In the genomic region with DNA sequence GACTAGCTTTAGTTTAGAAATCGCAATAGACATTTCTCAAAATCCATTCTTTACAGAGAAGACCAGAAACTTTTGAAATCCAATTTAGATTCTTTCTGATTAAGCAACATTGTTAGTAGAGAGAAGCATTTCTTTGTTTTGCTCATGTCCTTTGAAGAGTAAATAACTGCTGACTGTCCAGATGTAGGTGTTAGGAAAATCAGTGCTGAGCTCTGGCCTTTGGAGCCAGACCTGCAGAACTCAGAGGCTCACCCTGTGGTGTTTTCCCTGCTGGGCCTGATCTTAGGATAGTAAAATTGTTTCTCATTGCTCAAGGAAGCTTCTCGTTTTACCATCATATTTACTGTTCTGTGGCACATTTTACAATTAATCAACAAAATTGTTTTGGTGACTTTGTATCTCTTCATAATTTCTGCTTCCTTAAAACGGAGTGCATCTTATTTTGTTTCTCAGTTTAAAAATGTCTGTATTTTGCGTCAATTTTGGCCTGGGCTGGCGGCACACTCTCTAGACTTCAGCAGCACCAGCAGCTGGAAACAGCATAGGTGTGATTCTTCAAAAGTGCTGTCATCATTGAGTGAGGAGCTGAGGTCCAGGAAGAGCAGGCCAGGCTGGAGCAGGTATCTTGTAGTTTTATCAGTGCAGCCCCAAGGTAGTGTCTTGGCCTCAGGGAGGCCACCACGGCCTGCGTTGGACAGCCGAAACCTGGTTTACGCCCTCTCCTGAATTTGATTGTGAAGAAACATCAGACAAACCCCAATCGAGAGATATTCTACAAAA, we compare ENCODE assay signal across 27 cellular contexts.
"Had no signal": no experiment of that assay in that cellular context is flagged by ENCODE, and none has a peak within 500 bp of the region (broad histone marks: within the 10 kb centered on the region; RNA-seq: fewer than 3 reads in every experiment).

No MANE protein-coding gene starts in this region.

- H3K4me3 ChIP-seq: heart right ventricle, hepatocyte, left lung, lung, mucosa of descending colon, ovary, prostate gland, sigmoid colon, spleen, transverse colon, upper lobe of right lung had no signal

- ATAC-seq: heart right ventricle; left cardiac atrium; left lung; mucosa of descending colon; naive thymus-derived CD4-positive, alpha-beta T cell; natural killer cell treated with Interleukin-12 subunit alpha and Interleukin-12 subunit beta and Interleukin-15 and Interleukin-18, amount 100 ng/mL, for 72 hours; right cardiac atrium; stimulated activated effector memory CD8-positive, alpha-beta T cell treated with anti-CD3 and anti-CD28 coated beads, Interleukin-12 subunit alpha, Interleukin-12 subunit beta, amount 100 ng/mL, for 72 hours; stimulated activated naive CD8-positive, alpha-beta T cell treated with anti-CD3 and anti-CD28 coated beads, Interleukin-15, amount 100 ng/mL, for 72 hours; upper lobe of right lung had no signal

- H2AFZ ChIP-seq: hepatocyte had no signal

- FAIRE-seq: keratinocyte, small intestine, urothelium cell line had no signal

- H3K27ac ChIP-seq: heart right ventricle, hepatocyte, left lung, ovary, prostate gland, sigmoid colon, spleen, transverse colon, upper lobe of right lung had no signal

- H3K36me3 ChIP-seq: heart right ventricle, left lung, ovary, prostate gland, sigmoid colon, spleen, transverse colon, upper lobe of right lung had no signal

- H3K9me3 ChIP-seq: heart right ventricle, left lung, mucosa of descending colon, ovary, prostate gland, sigmoid colon, spleen, transverse colon, upper lobe of right lung had no signal

- H3K4me2 ChIP-seq: hepatocyte had no signal

- DNase-seq: heart right ventricle; kidney glomerular epithelial cell; left cardiac atrium; left lung; midbrain; mucosa of descending colon; naive thymus-derived CD4-positive, alpha-beta T cell; ovary; posterior cingulate gyrus; retina; right cardiac atrium; sigmoid colon; small intestine; spleen; stimulated activated CD4-positive, alpha-beta T cell treated with anti-CD3 and anti-CD28 coated beads, Interleukin-4, amount 100 ng/mL, for 24 hours; stimulated activated naive CD4-positive, alpha-beta T cell treated with Interleukin-2 at 50 U/mL for 16 hours; stimulated activated naive CD8-positive, alpha-beta T cell treated with anti-CD3 and anti-CD28 coated beads, Interleukin-15, amount 100 ng/mL, for 72 hours; substantia nigra; transverse colon; upper lobe of right lung had no signal

- H3K79me2 ChIP-seq: hepatocyte had no signal

- H3K4me1 ChIP-seq: left lung, prostate gland, sigmoid colon, transverse colon, upper lobe of right lung had no signal

- H3K27me3 ChIP-seq: heart right ventricle, hepatocyte, left lung, ovary, sigmoid colon, transverse colon had no signal
